Comparison of ENCODE assay signal across 10 cellular contexts in genomic region chr7:76225379-76225778, GRCh38. TPM values are rescaled to one million over a fixed set of nuclear protein-coding genes. Genes with fewer than 3 reads are reported as not detected.
DNase-seq lines count a peak whose midpoint lies in the region; ATAC-seq and TF ChIP-seq lines count a peak whose summit lies in the region.
"Had no signal": no experiment of that assay in that cellular context is flagged by ENCODE, and none has a peak within 500 bp of the region (broad histone marks: within the 10 kb centered on the region; RNA-seq: fewer than 3 reads in every experiment).

No MANE protein-coding gene starts in this region.

- H3K27me3 Mint-ChIP-seq in stimulated activated naive CD8-positive, alpha-beta T cell treated with anti-CD3 and anti-CD28 coated beads, Interleukin-15, amount 100 ng/mL, for 72 hours, result peaks cover 68% of the 10 kb centered on the region
- H3K27me3 Mint-ChIP-seq in WTC11 (ENCODE audit: low read depth), result no peaks in the 10 kb centered on the region; the same call in 1 of the 2 replicates

- no peaks in the 10 kb centered on the region for H3K36me3 Mint-ChIP-seq in WTC11

- POLR2A ChIA-PET in WTC11 (lab: Charles Lee), result no interaction called here

- H3K27ac ChIP-seq in tibial artery, result no peak overlapping the region

- H3K9me3 Mint-ChIP-seq in stimulated activated naive CD8-positive, alpha-beta T cell treated with anti-CD3 and anti-CD28 coated beads, Interleukin-15, amount 100 ng/mL, for 72 hours, result no peaks in the 10 kb centered on the region
- no peaks in the 10 kb centered on the region for H3K9me3 Mint-ChIP-seq in WTC11
- H3K9me3 Mint-ChIP-seq: CD4-positive, alpha-beta T cell had no signal

- no peaks in the 10 kb centered on the region for H3K9me3 ChIP-seq in tibial artery

- H3K4me1 ChIP-seq in tibial artery, result peaks cover 0 to 4% (median 2%) of the 10 kb centered on the region in 4 donors

- ATAC-seq in stimulated activated naive CD8-positive, alpha-beta T cell treated with anti-CD3 and anti-CD28 coated beads, Interleukin-15, Interleukin-2, amounts not matched to agents 100 U/mL and 50 U/mL, for 24 hours, result no peak
- ATAC-seq in stimulated activated naive CD8-positive, alpha-beta T cell treated with anti-CD3 and anti-CD28 coated beads, Interleukin-15, amount 100 ng/mL, for 72 hours, result no peak
- ATAC-seq in WTC11 (peak; percentile 69), HG03025 (IDR thresholded peaks at IDR 0.05; ENCODE audit: low FRiP score, unreplicated experiment) (no peak)

- intact Hi-C loops in head of caudate nucleus (cut with DNase I), result no loop called here
- intact Hi-C loops in tibial artery (cut with DNase I; ENCODE audit: low total_unique reads), result no loop called here

- no peak overlapping the region for H3K27ac Mint-ChIP-seq in stimulated activated naive CD8-positive, alpha-beta T cell treated with anti-CD3 and anti-CD28 coated beads, Interleukin-15, amount 100 ng/mL, for 72 hours
- no peak overlapping the region for H3K27ac Mint-ChIP-seq in WTC11
- H3K27ac Mint-ChIP-seq: CD4-positive, alpha-beta T cell had no signal

- CTCF ChIA-PET in WTC11 (lab: Charles Lee), result interaction anchor here (1.2 to 4.0 kb wide), 4 partner anchors 24 to 48 kb away, joined by 3 to 20 read pairs (median 14); partner anchors contain the start of gene SRRM3

- H3K4me3 Mint-ChIP-seq in stimulated activated naive CD8-positive, alpha-beta T cell treated with anti-CD3 and anti-CD28 coated beads, Interleukin-15, amount 100 ng/mL, for 72 hours, result no peak overlapping the region
- H3K4me3 Mint-ChIP-seq in WTC11, result no peak overlapping the region
- H3K4me3 Mint-ChIP-seq: CD4-positive, alpha-beta T cell had no signal

- no peak for TF ChIP-seq CTCF in WTC11 (IDR thresholded peaks at IDR 0.05)
- no peak for TF ChIP-seq CTCF in fibroblast of pulmonary artery (IDR thresholded peaks at IDR 0.05; ENCODE audit: low read length, missing control alignments)
- TF ChIP-seq CTCF in tibial artery (IDR thresholded peaks at IDR 0.05), result no peak

- peaks cover 0 to 82% of the 10 kb centered on the region in 2 donors for H3K27me3 ChIP-seq in tibial artery

- DNase-seq in stimulated activated naive CD8-positive, alpha-beta T cell treated with anti-CD3 and anti-CD28 coated beads, Interleukin-15, Interleukin-2, amounts not matched to agents 100 U/mL and 50 U/mL, for 24 hours, result peak; percentile 53
- no peak for DNase-seq in stimulated activated naive CD8-positive, alpha-beta T cell treated with anti-CD3 and anti-CD28 coated beads, Interleukin-15, amount 100 ng/mL, for 72 hours
- DNase-seq in WTC11 (ENCODE audit: low spot score) (peak; percentile 82), fibroblast of pulmonary artery (ENCODE audit: low read depth) (peak; percentile 45), head of caudate nucleus (no peak), tibial artery (no peak), NCI-H1105 treated with DMSO at 0.1 percent for 48 hours (lab: John Stamatoyannopoulos, UW) (no peak)
- DNase-seq: NCI-H2029 had no signal

- no peaks in the 10 kb centered on the region for H3K36me3 ChIP-seq in tibial artery

- H3K4me1 Mint-ChIP-seq in stimulated activated naive CD8-positive, alpha-beta T cell treated with anti-CD3 and anti-CD28 coated beads, Interleukin-15, amount 100 ng/mL, for 72 hours, result no peaks in the 10 kb centered on the region
- peaks cover 40% of the 10 kb centered on the region for H3K4me1 Mint-ChIP-seq in WTC11

- H3K4me3 ChIP-seq in fibroblast of pulmonary artery (replicated peaks; ENCODE audit: low read depth, low read length), result no peak overlapping the region
- H3K4me3 ChIP-seq in tibial artery, result no peak overlapping the region

TF ChIP-seq in WTC11, 78 proteins besides CTCF, POLR2A, EP300 and RAD21 (continues in another document):
- TF ChIP-seq RORB (CRISPR knock-in tag; IDR thresholded peaks at IDR 0.05), result no peak
- TF ChIP-seq TP53 (CRISPR knock-in tag; IDR thresholded peaks at IDR 0.05), result 0 out of 2 replicates have a peak, but pooled peaks have one; percentile 65
- TF ChIP-seq ZSCAN18 (CRISPR knock-in tag; IDR thresholded peaks at IDR 0.05), result no peak
- TF ChIP-seq PRDM15 (CRISPR knock-in tag; IDR thresholded peaks at IDR 0.05), result no peak
- no peak for TF ChIP-seq NFE2L1 (CRISPR knock-in tag; IDR thresholded peaks at IDR 0.05)
- TF ChIP-seq HMGA2 (CRISPR knock-in tag; IDR thresholded peaks at IDR 0.05), result no peak
- no peak for TF ChIP-seq JAZF1 (CRISPR knock-in tag; IDR thresholded peaks at IDR 0.05)
- no peak for TF ChIP-seq ZNF138 (CRISPR knock-in tag; conservative IDR thresholded peaks at IDR 0.05)
- TF ChIP-seq ATF6 (CRISPR knock-in tag; IDR thresholded peaks at IDR 0.05), result no peak
- TF ChIP-seq NR2C2 (CRISPR knock-in tag; IDR thresholded peaks at IDR 0.05), result no peak
- peak; percentile 43; the same call in 1 of the 2 replicates for TF ChIP-seq ZNF219 (CRISPR knock-in tag; IDR thresholded peaks at IDR 0.05; ENCODE audit: borderline replicate concordance)

RNA-seq across cellular contexts. Expression of gene SRRM3, which starts 23.7 kb away (rescaled TPM):
- total RNA-seq in WTC11 (2021), result 17.7 to 24.6 TPM (median 20.7 TPM) in 3 replicates
- total RNA-seq: CD4-positive, alpha-beta T cell had no signal

Comparison
In these comparisons a context has a peak if more than half of its experiments do, and no peak if none do; other contexts are left out.
1. DNase-seq: peak in stimulated activated naive CD8-positive, alpha-beta T cell treated with anti-CD3 and anti-CD28 coated beads, Interleukin-15, Interleukin-2, amounts not matched to agents 100 U/mL and 50 U/mL, for 24 hours (single experiment), WTC11 (single experiment) and fibroblast of pulmonary artery (single experiment); none in stimulated activated naive CD8-positive, alpha-beta T cell treated with anti-CD3 and anti-CD28 coated beads, Interleukin-15, amount 100 ng/mL, for 72 hours (0 of 2), head of caudate nucleus (0 of 42), tibial artery (0 of 2) and NCI-H1105 treated with DMSO at 0.1 percent for 48 hours (single experiment).